Comparison of ENCODE assay signal across 8 cellular contexts in genomic region chr7:70736715-70737460, GRCh38.
A peak's percentile ranks its signal among the peaks of the same experiment; 100 is the strongest.
DNase-seq lines count a peak whose midpoint lies in the region; ATAC-seq, FAIRE-seq and TF ChIP-seq lines count a peak whose summit lies in the region.

No MANE protein-coding gene starts in this region.

- no peaks in the 10 kb centered on the region for H3K27me3 Mint-ChIP-seq in nephron (ENCODE audit: low read depth)
- no peaks in the 10 kb centered on the region for H3K27me3 Mint-ChIP-seq in activated CD8-positive, alpha-beta memory T cell treated with anti-CD3 and anti-CD28 coated beads, Interleukin-2, amount 10 ng/mL, durations not matched to agents 7 days and 5 days

- H3K27me3 ChIP-seq in endothelial cell of umbilical vein (ENCODE audit: control insufficient read depth in 2 of 2, insufficient read depth in 2 of 2, low read length in 2 of 2), result no peaks in the 10 kb centered on the region

- dilution Hi-C loops in endothelial cell of umbilical vein (cut with MboI; ENCODE audit: extremely low pct_ligation_motif_present, low sequenced_read_pairs), result no loop called here

- no peaks in the 10 kb centered on the region for H4K20me1 ChIP-seq in endothelial cell of umbilical vein (replicated peaks; ENCODE audit: control insufficient read depth, extremely low read depth, insufficient read depth, low read length)

- no peaks in the 10 kb centered on the region for H3K4me1 ChIP-seq in endothelial cell of umbilical vein (ENCODE audit: control insufficient read depth, extremely low read depth, insufficient read depth, low read length)

- DNase-seq in AG20443 (ENCODE audit: low spot score) (peak; percentile 77), LoVo (ENCODE audit: low spot score) (peak; percentile 47), endothelial cell of umbilical vein (ENCODE audit: low read depth, low spot score) (peak; percentile 2), NCI-H1436 (lab: John Stamatoyannopoulos, UW) (no peak)
- no peak for DNase-seq in activated CD8-positive, alpha-beta memory T cell treated with anti-CD3 and anti-CD28 coated beads, Interleukin-2, amount 10 ng/mL, durations not matched to agents 7 days and 5 days

- H3K4me1 Mint-ChIP-seq in nephron, result peaks cover 71% of the 10 kb centered on the region
- no peaks in the 10 kb centered on the region for H3K4me1 Mint-ChIP-seq in activated CD8-positive, alpha-beta memory T cell treated with anti-CD3 and anti-CD28 coated beads, Interleukin-2, amount 10 ng/mL, durations not matched to agents 7 days and 5 days

- H2AFZ ChIP-seq in endothelial cell of umbilical vein (ENCODE audit: low read depth, low read length), result peak overlapping the region; percentile 36

- FAIRE-seq in endothelial cell of umbilical vein (lab: Jason Lieb, UNC), result no peak

- TF ChIP-seq CTCF in endothelial cell of umbilical vein (IDR thresholded peaks at IDR 0.05; ENCODE audit: extremely low read depth in 1 of 2, insufficient read depth in 1 of 2, low read depth in 1 of 2, low read length in 2 of 2), result no peak
- no peak for TF ChIP-seq CTCF in nephron (IDR thresholded peaks at IDR 0.05; ENCODE audit: unreplicated experiment in 3 of 3)

- ATAC-seq in HG03139 (IDR thresholded peaks at IDR 0.05; ENCODE audit: unreplicated experiment), result no peak
- no peak for ATAC-seq in GM18505 (IDR thresholded peaks at IDR 0.05; ENCODE audit: unreplicated experiment)
- ATAC-seq in activated CD8-positive, alpha-beta memory T cell treated with anti-CD3 and anti-CD28 coated beads, Interleukin-2, amount 10 ng/mL, durations not matched to agents 7 days and 5 days, result no peak

- H3K9me3 Mint-ChIP-seq in nephron, result peaks cover under 1% of the 10 kb centered on the region
- no peaks in the 10 kb centered on the region for H3K9me3 Mint-ChIP-seq in activated CD8-positive, alpha-beta memory T cell treated with anti-CD3 and anti-CD28 coated beads, Interleukin-2, amount 10 ng/mL, durations not matched to agents 7 days and 5 days (ENCODE audit: low read depth)

- H3K36me3 ChIP-seq in endothelial cell of umbilical vein (ENCODE audit: control insufficient read depth in 2 of 2, extremely low read depth in 1 of 2, insufficient read depth in 2 of 2, low read length in 2 of 2), result no peaks in the 10 kb centered on the region

- POLR2A ChIA-PET in endothelial cell of umbilical vein (lab: Charles Lee), result no interaction called here

- TF ChIP-seq POLR2A in endothelial cell of umbilical vein (IDR thresholded peaks at IDR 0.05; ENCODE audit: low read depth, low read length) (no peak), GM18505 (IDR thresholded peaks at IDR 0.05; ENCODE audit: borderline replicate concordance, extremely low read depth, insufficient read depth, insufficient read length) (no peak)

- intact Hi-C loops in endothelial cell of umbilical vein (cut with micrococcal nuclease), result no loop called here

- peak overlapping the region in 2 of 3 experiments; percentile 11 to 34 for H3K4me3 Mint-ChIP-seq in nephron
- H3K4me3 Mint-ChIP-seq in activated CD8-positive, alpha-beta memory T cell treated with anti-CD3 and anti-CD28 coated beads, Interleukin-2, amount 10 ng/mL, durations not matched to agents 7 days and 5 days, result no peak overlapping the region

- H3K79me2 ChIP-seq in endothelial cell of umbilical vein (ENCODE audit: control insufficient read depth, insufficient read depth, low read length), result no peaks in the 10 kb centered on the region

- H3K9me1 ChIP-seq in endothelial cell of umbilical vein (replicated peaks; ENCODE audit: control insufficient read depth, extremely low read depth, insufficient read depth, low read length), result no peaks in the 10 kb centered on the region

- H3K9me3 ChIP-seq in endothelial cell of umbilical vein (replicated peaks; ENCODE audit: control insufficient read depth, insufficient read depth, low read length), result no peaks in the 10 kb centered on the region

- peak overlapping the region; percentile 9 for H3K4me2 ChIP-seq in endothelial cell of umbilical vein (ENCODE audit: insufficient read depth, low read length)

- CTCF ChIA-PET in endothelial cell of umbilical vein (lab: Charles Lee), result no interaction called here
- CTCF ChIA-PET in activated CD8-positive, alpha-beta memory T cell treated with anti-CD3 and anti-CD28 coated beads, Interleukin-2, amount 10 ng/mL, durations not matched to agents 7 days and 5 days (lab: Charles Lee), result no interaction called here

- peaks cover 15% of the 10 kb centered on the region for H3K36me3 Mint-ChIP-seq in nephron (ENCODE audit: low read depth)
- no peaks in the 10 kb centered on the region for H3K36me3 Mint-ChIP-seq in activated CD8-positive, alpha-beta memory T cell treated with anti-CD3 and anti-CD28 coated beads, Interleukin-2, amount 10 ng/mL, durations not matched to agents 7 days and 5 days

- no peak overlapping the region for H3K27ac ChIP-seq in endothelial cell of umbilical vein (ENCODE audit: insufficient read depth, low read depth, low read length)

- H3K4me3 ChIP-seq in endothelial cell of umbilical vein (replicated peaks in 1 of 3; ENCODE audit: insufficient read depth in 1 of 3, low read depth in 1 of 3, low read length in 3 of 3), result no peak overlapping the region

- H3K9ac ChIP-seq in endothelial cell of umbilical vein (replicated peaks; ENCODE audit: extremely low read depth, insufficient read depth, low read length), result no peak overlapping the region

- BruUV-seq in endothelial cell of umbilical vein (replicated peaks; lab: Mats Ljungman, UMichigan), result no TSS peak

- peak overlapping the region; percentile 36 to 81 (median 63) for H3K27ac Mint-ChIP-seq in nephron
- H3K27ac Mint-ChIP-seq in activated CD8-positive, alpha-beta memory T cell treated with anti-CD3 and anti-CD28 coated beads, Interleukin-2, amount 10 ng/mL, durations not matched to agents 7 days and 5 days, result no peak overlapping the region

TF ChIP-seq in endothelial cell of umbilical vein, 7 proteins besides CTCF, POLR2A, EP300 and RAD21:
- TF ChIP-seq GATA2 (IDR thresholded peaks at IDR 0.05; ENCODE audit: insufficient read depth, insufficient read length, low read depth, low read length) (no peak), FOS (IDR thresholded peaks at IDR 0.05; ENCODE audit: borderline replicate concordance, insufficient read depth, low read length) (no peak), JUN (IDR thresholded peaks at IDR 0.05; ENCODE audit: borderline replicate concordance, insufficient read depth, insufficient read length, low read depth) (no peak), EZH2 (IDR thresholded peaks at IDR 0.05; ENCODE audit: borderline replicate concordance, low read depth, low read length, severe bottlenecking) (no peak), POLR2AphosphoS5 (IDR thresholded peaks at IDR 0.05; ENCODE audit: insufficient read depth, low read depth, low read length) (no peak), MYC (IDR thresholded peaks at IDR 0.05; ENCODE audit: low read depth, low read length) (no peak), MAX (IDR thresholded peaks at IDR 0.05; ENCODE audit: insufficient read depth, insufficient read length) (no peak)
TF ChIP-seq in endothelial cell of umbilical vein: peak in this region for 0.

Comparison
In these comparisons a context has a peak if more than half of its experiments do, and no peak if none do; other contexts are left out.
1. DNase-seq: peak in AG20443 (single experiment), LoVo (single experiment) and endothelial cell of umbilical vein (single experiment); none in NCI-H1436 (single experiment) and activated CD8-positive, alpha-beta memory T cell treated with anti-CD3 and anti-CD28 coated beads, Interleukin-2, amount 10 ng/mL, durations not matched to agents 7 days and 5 days (single experiment).